ENCODE assay signal across 1 cellular context in the genomic region with DNA sequence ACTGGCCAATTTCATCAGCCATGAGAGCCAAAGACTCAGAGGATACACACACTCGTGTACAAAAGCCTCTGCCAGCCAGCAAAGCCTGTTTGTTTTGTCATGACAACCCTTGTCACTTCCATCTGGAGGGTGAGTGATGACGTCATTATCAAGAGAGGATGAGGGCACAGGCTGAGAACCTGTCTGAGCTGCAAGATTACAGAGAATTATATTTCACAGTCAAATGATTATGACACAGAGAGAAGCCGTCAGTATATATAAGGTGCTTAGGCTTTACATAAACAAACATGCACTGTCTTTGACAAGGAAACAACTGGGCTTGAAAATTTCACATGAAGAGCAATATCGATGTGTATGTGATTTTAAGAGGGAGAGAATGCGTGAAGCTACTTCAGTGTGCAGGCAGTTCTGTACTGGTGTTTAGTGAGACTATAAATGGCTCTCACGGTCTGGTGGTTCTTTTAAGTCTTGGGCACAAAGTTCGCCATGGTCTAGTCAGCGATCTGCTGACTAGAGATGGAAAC.
TF ChIP-seq lines count a peak whose summit lies in the region.

No MANE protein-coding gene starts in this region.

TF ChIP-seq in IMR-90, 13 proteins besides CTCF, POLR2A, EP300 and RAD21 (continued from another document):
- TF ChIP-seq SMC3 (IDR thresholded peaks at IDR 0.05; ENCODE audit: low read depth, low read length) = no peak
